In genomic region chr13:48403151-48403631, GRCh38 we compare ENCODE assay signal across 10 cellular contexts. TPM values are rescaled to one million over a fixed set of nuclear protein-coding genes. Genes with fewer than 3 reads are reported as not detected.
DNase-seq lines count a peak whose midpoint lies in the region; ATAC-seq, FAIRE-seq and TF ChIP-seq lines count a peak whose summit lies in the region.
"Had no signal": no experiment of that assay in that cellular context is flagged by ENCODE, and none has a peak within 500 bp of the region (broad histone marks: within the 10 kb centered on the region; RNA-seq: fewer than 3 reads in every experiment).

No MANE protein-coding gene starts in this region.

- DNase-seq in activated CD4-positive, CD25-positive, alpha-beta regulatory T cell treated with anti-CD3 and anti-CD28 coated beads, Interleukin-2, amount 50 U/mL, for 72 hours = no peak
- DNase-seq in fibroblast of villous mesenchyme (ENCODE audit: low read depth) (peak; percentile 64), stomach (no peak), H54 (ENCODE audit: insufficient read length, low spot score) (no peak), OCI-LY7 (ENCODE audit: low spot score) (no peak), HAP-1 (ENCODE audit: low spot score in 2 of 2) (no peak)

- no peaks in the 10 kb centered on the region for H3K9me3 ChIP-seq in OCI-LY3 (ENCODE audit: insufficient read depth, low read length)
- H3K9me3 ChIP-seq in stomach = no peaks in the 10 kb centered on the region
- H3K9me3 ChIP-seq in OCI-LY7 (ENCODE audit: low read length) = no peaks in the 10 kb centered on the region
- H3K9me3 ChIP-seq in HAP-1 = no peaks in the 10 kb centered on the region
- H3K9me3 ChIP-seq: A549 had no signal

- in situ Hi-C loops in HAP-1 (cut with MboI; ENCODE audit: low sequenced_read_pairs) = no loop called here

- peaks cover 3% of the 10 kb centered on the region for H3K36me3 ChIP-seq in OCI-LY3 (replicated peaks; ENCODE audit: low read depth, low read length)
- H3K36me3 ChIP-seq in stomach = peaks cover 0 to 6% (median 0%) of the 10 kb centered on the region in 4 donors
- H3K36me3 ChIP-seq in OCI-LY7 (ENCODE audit: insufficient read depth, low read length) = peaks cover 37% of the 10 kb centered on the region
- no peaks in the 10 kb centered on the region for H3K36me3 ChIP-seq in HAP-1 (replicated peaks)

- H3K4me3 ChIP-seq in OCI-LY3 (ENCODE audit: low read length) = peak overlapping the region; percentile 31
- H3K4me3 ChIP-seq in fibroblast of villous mesenchyme (ENCODE audit: low read depth, low read length) = peak overlapping the region; percentile 10
- H3K4me3 ChIP-seq in stomach = no peak overlapping the region
- no peak overlapping the region for H3K4me3 ChIP-seq in OCI-LY7 (ENCODE audit: low read depth, low read length, poor library complexity, severe bottlenecking)
- H3K4me3 ChIP-seq in HAP-1 = no peak overlapping the region
- H3K4me3 ChIP-seq: A549 had no signal

- BruUV-seq in OCI-LY7 (replicated peaks; lab: Mats Ljungman, UMichigan) = no TSS peak

- TF ChIP-seq POLR2A in stomach (IDR thresholded peaks at IDR 0.05) (no peak), H54 (IDR thresholded peaks at IDR 0.05; ENCODE audit: low read depth, low read length) (no peak)

- H3K9me2 ChIP-seq in OCI-LY7 (ENCODE audit: insufficient read depth, low read length) = no peaks in the 10 kb centered on the region

- CTCF ChIA-PET in OCI-LY7 (lab: Charles Lee; ENCODE audit: unreplicated experiment) = no interaction called here

- H3K27me3 ChIP-seq in OCI-LY3 (ENCODE audit: low read depth, low read length) (no peaks in the 10 kb centered on the region), stomach (no peaks in the 10 kb centered on the region), HAP-1 (ENCODE audit: low read depth) (no peaks in the 10 kb centered on the region)

- intact Hi-C loops in stomach (cut with DNase I; ENCODE audit: low total_unique reads) = no loop called here
- intact Hi-C loops in OCI-LY7 (cut with micrococcal nuclease; ENCODE audit: unreplicated experiment) = no loop called here

- H3K4me2 ChIP-seq in OCI-LY3 (ENCODE audit: low read length) (peak overlapping the region; percentile 44), OCI-LY7 (ENCODE audit: low read length) (no peak overlapping the region)
- H3K4me2 ChIP-seq: A549 had no signal

- H2AFZ ChIP-seq in OCI-LY3 (ENCODE audit: low read depth, low read length) = no peak overlapping the region
- no peak overlapping the region for H2AFZ ChIP-seq in OCI-LY7 (ENCODE audit: low read length)

- H3K27ac ChIP-seq in OCI-LY3 (ENCODE audit: low read length) = peak overlapping the region; percentile 66
- peak overlapping the region in 4 of 5 donors; percentile 53 to 80 (median 58) for H3K27ac ChIP-seq in stomach
- H3K27ac ChIP-seq in OCI-LY7 (ENCODE audit: low read depth, low read length, poor library complexity, severe bottlenecking) = no peak overlapping the region
- H3K27ac ChIP-seq: A549 had no signal

- no peak for FAIRE-seq in H54 (lab: Jason Lieb, UNC)
- FAIRE-seq: A549 had no signal

- H3K79me2 ChIP-seq in OCI-LY3 (ENCODE audit: low read length) (no peaks in the 10 kb centered on the region), OCI-LY7 (ENCODE audit: insufficient read depth, low read depth, low read length) (no peaks in the 10 kb centered on the region)

- H3K9ac ChIP-seq in OCI-LY3 (ENCODE audit: low read length) = peak overlapping the region; percentile 24; the same call in 1 of the 2 replicates

- no peak for TF ChIP-seq EP300 in stomach (IDR thresholded peaks at IDR 0.05)

- H4K20me1 ChIP-seq in OCI-LY3 (ENCODE audit: insufficient read depth, low read length) = no peaks in the 10 kb centered on the region
- no peaks in the 10 kb centered on the region for H4K20me1 ChIP-seq in OCI-LY7 (ENCODE audit: insufficient read depth, low read length)

- POLR2A ChIA-PET in OCI-LY7 (lab: Charles Lee) = interaction anchor here (0.5 to 0.7 kb wide), 4 partner anchors 60 to 1818 kb away, joined by 3 read pairs; no protein-coding TSS in a partner anchor

- peaks cover 50% of the 10 kb centered on the region for H3K4me1 ChIP-seq in OCI-LY3 (ENCODE audit: low read length)
- H3K4me1 ChIP-seq in stomach = peaks cover 5 to 63% (median 17%) of the 10 kb centered on the region in 4 donors
- peaks cover 20% of the 10 kb centered on the region for H3K4me1 ChIP-seq in OCI-LY7 (ENCODE audit: insufficient read depth, low read length, poor library complexity, severe bottlenecking)
- H3K4me1 ChIP-seq in HAP-1 = peaks cover 6% of the 10 kb centered on the region; the same call in 1 of the 2 replicates

- 38 to 70% (median 55%) methylated on average over 2 of the region's 2 CpGs for WGBS in stomach, 5 donors

- TF ChIP-seq CTCF in OCI-LY3 (IDR thresholded peaks at IDR 0.05; ENCODE audit: low read depth, low read length) (no peak), fibroblast of villous mesenchyme (IDR thresholded peaks at IDR 0.05; ENCODE audit: insufficient read depth, low read depth, low read length) (no peak), stomach (IDR thresholded peaks at IDR 0.05) (no peak), OCI-LY7 (conservative IDR thresholded peaks at IDR 0.05; ENCODE audit: low read length) (no peak)

- peak; percentile 97 to 98 for ATAC-seq in activated CD4-positive, CD25-positive, alpha-beta regulatory T cell treated with anti-CD3 and anti-CD28 coated beads, Interleukin-2, amount 50 U/mL, for 24 hours
- ATAC-seq: A549 had no signal

RNA-seq across cellular contexts. Expression of gene LPAR6, which starts 9.7 kb away (rescaled TPM):
- total RNA-seq in fibroblast of villous mesenchyme = 10.3 and 16.4 TPM in 2 replicates
- total RNA-seq in stomach = 10 to 100 TPM in 3 of 5 donors, 1 to 10 TPM in 2; 1.4 to 74.1 (median 16.1) TPM
- polyA plus RNA-seq in stomach = 100 to 1,000 TPM in 1 of 3 donors, 1 to 10 TPM in 2; 5.5 to 104 (median 7.6) TPM
- 0.10 TPM in 1 of 2 replicates, not detected in the other for total RNA-seq in OCI-LY7 (2014; rRNA removed; shearing (Covaris generic))
- total RNA-seq in OCI-LY7 (2022) = not detected in 2 replicates
- total RNA-seq: M059J had no signal

Comparison
In these comparisons a context has a peak if more than half of its experiments do, and no peak if none do; other contexts are left out.
1. H3K4me3 ChIP-seq: peak in OCI-LY3 (single experiment) and fibroblast of villous mesenchyme (single experiment); none in stomach (0 of 4), OCI-LY7 (single experiment) and HAP-1 (single experiment).